In genomic region chr2:211745295-211746097, GRCh38 we compare ENCODE assay signal across 8 cellular contexts.
DNase-seq lines count a peak whose midpoint lies in the region; ATAC-seq and TF ChIP-seq lines count a peak whose summit lies in the region.

No MANE protein-coding gene starts in this region.

- no peaks in the 10 kb centered on the region for H3K9me3 Mint-ChIP-seq in osteocyte (ENCODE audit: unreplicated experiment)
- H3K9me3 Mint-ChIP-seq in immature natural killer cell = peaks cover 0 to 2% (median 0%) of the 10 kb centered on the region in 6 donors

- ATAC-seq in GM19035 (IDR thresholded peaks at IDR 0.05; ENCODE audit: unreplicated experiment) = peak; percentile 92
- ATAC-seq in HG03095 (IDR thresholded peaks at IDR 0.05; ENCODE audit: unreplicated experiment) = peak; percentile 89

- H3K27me3 Mint-ChIP-seq in osteocyte (ENCODE audit: unreplicated experiment) (no peaks in the 10 kb centered on the region), immature natural killer cell (ENCODE audit: low read depth in 3 of 3) (peaks cover 0 to 2% (median 0%) of the 10 kb centered on the region in 3 donors)

- H3K27ac Mint-ChIP-seq in osteocyte (ENCODE audit: unreplicated experiment) = no peak overlapping the region
- H3K27ac Mint-ChIP-seq in immature natural killer cell = no peak overlapping the region

- H3K4me1 Mint-ChIP-seq in osteocyte (ENCODE audit: unreplicated experiment) = peaks cover 2% of the 10 kb centered on the region
- no peaks in the 10 kb centered on the region for H3K4me1 Mint-ChIP-seq in immature natural killer cell

- H3K4me3 Mint-ChIP-seq in osteocyte (ENCODE audit: unreplicated experiment) (no peak overlapping the region), immature natural killer cell (no peak overlapping the region)

- H3K4me3 ChIP-seq in fibroblast of pulmonary artery (replicated peaks; ENCODE audit: low read depth, low read length) = no peak overlapping the region

- DNase-seq in DMS 273 treated with DMSO at 0.1 percent for 48 hours (lab: John Stamatoyannopoulos, UW) (peak; percentile 32), NCI-H2081 (lab: John Stamatoyannopoulos, UW) (peak; percentile 73 to 79), UCSD-AML1 (lab: John Stamatoyannopoulos, UW; ENCODE audit: unreplicated experiment) (peak; percentile 14), fibroblast of pulmonary artery (ENCODE audit: low read depth) (peak; percentile 72), osteocyte (ENCODE audit: extremely low spot score, unreplicated experiment) (no peak), immature natural killer cell (no peak)

- TF ChIP-seq CTCF in fibroblast of pulmonary artery (IDR thresholded peaks at IDR 0.05; ENCODE audit: low read length, missing control alignments) = peak; percentile 98
- peak; percentile 97 for TF ChIP-seq CTCF in osteocyte (IDR thresholded peaks at IDR 0.05)

- H3K36me3 Mint-ChIP-seq in osteocyte (ENCODE audit: unreplicated experiment) = no peaks in the 10 kb centered on the region
- H3K36me3 Mint-ChIP-seq in immature natural killer cell = no peaks in the 10 kb centered on the region

Comparison
In these comparisons a context has a peak if more than half of its experiments do, and no peak if none do; other contexts are left out.
1. DNase-seq: peak in DMS 273 treated with DMSO at 0.1 percent for 48 hours (single experiment), NCI-H2081 (2 of 2), UCSD-AML1 (single experiment) and fibroblast of pulmonary artery (single experiment); none in osteocyte (single experiment) and immature natural killer cell (0 of 3).